In genomic region chr13:30346789-30347167, GRCh38 we compare ENCODE assay signal across 11 cellular contexts. TPM values are rescaled to one million over a fixed set of nuclear protein-coding genes. Genes with fewer than 3 reads are reported as not detected.
A peak's percentile ranks its signal among the peaks of the same experiment; 100 is the strongest.
DNase-seq lines count a peak whose midpoint lies in the region; ATAC-seq lines count a peak whose summit lies in the region.
"Had no signal": no experiment of that assay in that cellular context is flagged by ENCODE, and none has a peak within 500 bp of the region (broad histone marks: within the 10 kb centered on the region; RNA-seq: fewer than 3 reads in every experiment).

No MANE protein-coding gene starts in this region.

- H3K27ac Mint-ChIP-seq in activated CD4-positive, alpha-beta memory T cell treated with anti-CD3 and anti-CD28 coated beads for 36 hours, result peak overlapping the region; percentile 50
- H3K27ac Mint-ChIP-seq in stimulated activated naive B cell treated with anti-CD40 and anti-IgM and Interleukin-4, amounts not matched to agents 10 μg/mL and 1 μg/mL and 100 μg/mL, for 72 hours, result no peak overlapping the region

- POLR2A ChIA-PET in activated CD4-positive, alpha-beta memory T cell treated with anti-CD3 and anti-CD28 coated beads for 36 hours (lab: Charles Lee), result interaction anchor here (1.4 kb wide), 1 partner anchor 122 kb away, joined by 3 read pairs; no protein-coding TSS in a partner anchor

- ATAC-seq in activated T-cell treated with anti-CD3 and anti-CD28 coated beads, Interleukin-2, amount 50 U/mL, for 4 hours, result peak; percentile 53 to 67
- ATAC-seq in HG02759 (IDR thresholded peaks at IDR 0.05; ENCODE audit: unreplicated experiment), result peak; percentile 41
- peak; percentile 67 to 71 for ATAC-seq in stimulated activated naive B cell treated with anti-CD40 and anti-IgM and Interleukin-4, amounts not matched to agents 10 μg/mL and 1 μg/mL and 100 μg/mL, for 72 hours (replicated peaks)

- DNase-seq in activated T-cell treated with anti-CD3 and anti-CD28 coated beads, Interleukin-2, amount 50 U/mL, for 4 hours, result no peak
- DNase-seq in activated T-cell treated with anti-CD3 and anti-CD28 coated beads, Interleukin-2, amount 50 U/mL, for 48 hours, result no peak
- DNase-seq in activated CD4-positive, alpha-beta memory T cell treated with anti-CD3 and anti-CD28 coated beads for 36 hours, result peak; percentile 11
- DNase-seq in stimulated activated naive B cell treated with anti-CD40 and anti-IgM and Interleukin-4, amounts not matched to agents 10 μg/mL and 1 μg/mL and 100 μg/mL, for 72 hours, result no peak
- DNase-seq in T1000 (lab: John Stamatoyannopoulos, UW) (no peak), hippocampal formation (lab: John Stamatoyannopoulos, UW) (no peak), C1 segment of cervical spinal cord (lab: John Stamatoyannopoulos, UW) (no peak)
- DNase-seq: ACHN, amniotic stem cell, NCI-H2029 had no signal

- peaks cover 8% of the 10 kb centered on the region for H3K36me3 Mint-ChIP-seq in activated T-cell treated with anti-CD3 and anti-CD28 coated beads, Interleukin-2, amount 50 U/mL, for 4 hours (ENCODE audit: insufficient read depth)
- peaks cover 4% of the 10 kb centered on the region for H3K36me3 Mint-ChIP-seq in activated CD4-positive, alpha-beta memory T cell treated with anti-CD3 and anti-CD28 coated beads for 36 hours
- no peaks in the 10 kb centered on the region for H3K36me3 Mint-ChIP-seq in stimulated activated naive B cell treated with anti-CD40 and anti-IgM and Interleukin-4, amounts not matched to agents 10 μg/mL and 1 μg/mL and 100 μg/mL, for 72 hours

- CTCF ChIA-PET in activated CD4-positive, alpha-beta memory T cell treated with anti-CD3 and anti-CD28 coated beads for 36 hours (lab: Charles Lee), result interaction anchor here (0.7 to 0.9 kb wide), 2 partner anchors 214 to 232 kb away, joined by 3 to 4 read pairs; no protein-coding TSS in a partner anchor

- H3K27me3 Mint-ChIP-seq in activated T-cell treated with anti-CD3 and anti-CD28 coated beads, Interleukin-2, amount 50 U/mL, for 4 hours (ENCODE audit: low read depth), result no peaks in the 10 kb centered on the region
- H3K27me3 Mint-ChIP-seq in activated CD4-positive, alpha-beta memory T cell treated with anti-CD3 and anti-CD28 coated beads for 36 hours, result no peaks in the 10 kb centered on the region
- no peaks in the 10 kb centered on the region for H3K27me3 Mint-ChIP-seq in stimulated activated naive B cell treated with anti-CD40 and anti-IgM and Interleukin-4, amounts not matched to agents 10 μg/mL and 1 μg/mL and 100 μg/mL, for 72 hours

- intact Hi-C loops in activated CD4-positive, alpha-beta memory T cell treated with anti-CD3 and anti-CD28 coated beads for 36 hours (cut with micrococcal nuclease), result no loop called here

- peaks cover 39% of the 10 kb centered on the region for H3K4me1 Mint-ChIP-seq in activated T-cell treated with anti-CD3 and anti-CD28 coated beads, Interleukin-2, amount 50 U/mL, for 4 hours (ENCODE audit: low read depth)
- H3K4me1 Mint-ChIP-seq in activated CD4-positive, alpha-beta memory T cell treated with anti-CD3 and anti-CD28 coated beads for 36 hours (ENCODE audit: low read depth), result peaks cover 34% of the 10 kb centered on the region
- H3K4me1 Mint-ChIP-seq in stimulated activated naive B cell treated with anti-CD40 and anti-IgM and Interleukin-4, amounts not matched to agents 10 μg/mL and 1 μg/mL and 100 μg/mL, for 72 hours, result peaks cover 19 to 39% of the 10 kb centered on the region in 2 donors

- no peaks in the 10 kb centered on the region for H3K9me3 Mint-ChIP-seq in activated T-cell treated with anti-CD3 and anti-CD28 coated beads, Interleukin-2, amount 50 U/mL, for 4 hours
- no peaks in the 10 kb centered on the region for H3K9me3 Mint-ChIP-seq in activated CD4-positive, alpha-beta memory T cell treated with anti-CD3 and anti-CD28 coated beads for 36 hours
- no peaks in the 10 kb centered on the region for H3K9me3 Mint-ChIP-seq in stimulated activated naive B cell treated with anti-CD40 and anti-IgM and Interleukin-4, amounts not matched to agents 10 μg/mL and 1 μg/mL and 100 μg/mL, for 72 hours

- peak overlapping the region; percentile 16 for H3K4me3 Mint-ChIP-seq in activated T-cell treated with anti-CD3 and anti-CD28 coated beads, Interleukin-2, amount 50 U/mL, for 4 hours
- H3K4me3 Mint-ChIP-seq in activated CD4-positive, alpha-beta memory T cell treated with anti-CD3 and anti-CD28 coated beads for 36 hours, result peak overlapping the region; percentile 0
- peak overlapping the region in 1 of 2 donors; percentile 0 for H3K4me3 Mint-ChIP-seq in stimulated activated naive B cell treated with anti-CD40 and anti-IgM and Interleukin-4, amounts not matched to agents 10 μg/mL and 1 μg/mL and 100 μg/mL, for 72 hours

RNA-seq across cellular contexts. Expression of gene KATNAL1, which starts 39.4 kb away (rescaled TPM):
- 1 to 10 TPM; 3.3 to 5.2 (median 4.0) TPM for total RNA-seq in activated T-cell treated with anti-CD3 and anti-CD28 coated beads, Interleukin-2, amount 50 U/mL, for 4 hours
- 10 to 100 TPM; 13.9 to 16.8 TPM for total RNA-seq in activated CD4-positive, alpha-beta memory T cell treated with anti-CD3 and anti-CD28 coated beads for 36 hours
